14 cellular contexts compared by ENCODE assay signal in genomic region chr5:126509339-126509738, GRCh38.
DNase-seq lines count a peak whose midpoint lies in the region; ATAC-seq and TF ChIP-seq lines count a peak whose summit lies in the region.
"Had no signal": no experiment of that assay in that cellular context is flagged by ENCODE, and none has a peak within 500 bp of the region (broad histone marks: within the 10 kb centered on the region; RNA-seq: fewer than 3 reads in every experiment).

No MANE protein-coding gene starts in this region.

- peak overlapping the region; percentile 48 for H3K4me2 ChIP-seq in Loucy (ENCODE audit: low read depth, low read length, poor library complexity, severe bottlenecking)

- peak; percentile 20 to 47 for ATAC-seq in right cardiac atrium
- ATAC-seq in HG03342 (IDR thresholded peaks at IDR 0.05; ENCODE audit: unreplicated experiment) = no peak

- intact Hi-C loops in right cardiac atrium (cut with DNase I) = no loop called here

- in situ Hi-C loops in brain microvascular endothelial cell (cut with HindIII; ENCODE audit: low pct_ligation_motif_present, low sequenced_read_pairs) = no loop called here

- WGBS in right cardiac atrium = 52% methylated on average over 5 of the region's 5 CpGs

- 0 out of 2 replicates have a peak overlapping the region, but pooled peaks have one; percentile 74 for H2AFZ ChIP-seq in Loucy (ENCODE audit: low read length)

- TF ChIP-seq CTCF in Loucy (conservative IDR thresholded peaks at IDR 0.05; ENCODE audit: low read length) (no peak), brain microvascular endothelial cell (IDR thresholded peaks at IDR 0.05; ENCODE audit: low read depth, low read length, missing control alignments) (no peak)

- H3K36me3 ChIP-seq in Loucy (ENCODE audit: insufficient read depth, low read length) = no peaks in the 10 kb centered on the region
- no peaks in the 10 kb centered on the region for H3K36me3 ChIP-seq in brain microvascular endothelial cell (replicated peaks)
- H3K36me3 ChIP-seq: left lung had no signal

- DNase-seq in brain microvascular endothelial cell (no peak), right cardiac atrium (no peak), DMS153 (lab: John Stamatoyannopoulos, UW) (no peak), HT-29 (ENCODE audit: low spot score) (no peak)
- DNase-seq in activated effector memory CD4-positive, alpha-beta T cell treated with Interleukin-2 at 50 U/mL for 16 hours = no peak
- DNase-seq: Calu3; left lung; NCI-H1048; NCI-H526 treated with DMSO at 0.1 percent for 48 hours; occipital lobe; stimulated activated CD4-positive, alpha-beta T cell treated with anti-CD3 and anti-CD28 coated beads, Interleukin-2, amount 100 ng/mL, for 24 hours had no signal

- H4K20me1 ChIP-seq in Loucy (ENCODE audit: insufficient read depth, low read length, poor library complexity, severe bottlenecking) = no peaks in the 10 kb centered on the region

- H3K79me2 ChIP-seq in Loucy (ENCODE audit: insufficient read depth, low read length) = no peaks in the 10 kb centered on the region

- H3K9ac ChIP-seq in Loucy (ENCODE audit: low read depth, low read length, poor library complexity, severe bottlenecking) = no peak overlapping the region

- H3K9me2 ChIP-seq in Loucy (replicated peaks; ENCODE audit: low read depth, low read length) = no peaks in the 10 kb centered on the region

- H3F3A ChIP-seq in Loucy (ENCODE audit: low read depth) = no peaks in the 10 kb centered on the region

- H3K27me3 ChIP-seq in Loucy (ENCODE audit: insufficient read depth, low read length, poor library complexity, severe bottlenecking) (no peaks in the 10 kb centered on the region), brain microvascular endothelial cell (replicated peaks) (no peaks in the 10 kb centered on the region), right cardiac atrium (ENCODE audit: control insufficient read depth, insufficient read depth) (no peaks in the 10 kb centered on the region)
- H3K27me3 ChIP-seq: left lung had no signal

- peaks cover 7% of the 10 kb centered on the region for H3K4me1 ChIP-seq in Loucy (ENCODE audit: insufficient read depth, low read length, poor library complexity, severe bottlenecking)
- H3K4me1 ChIP-seq in right cardiac atrium (ENCODE audit: control insufficient read depth, insufficient read depth, low read length) = peaks cover 3% of the 10 kb centered on the region

- H3K4me3 ChIP-seq in Loucy (ENCODE audit: low read length, poor library complexity, severe bottlenecking) (no peak overlapping the region), brain microvascular endothelial cell (ENCODE audit: low read depth, low read length) (no peak overlapping the region), right cardiac atrium (ENCODE audit: low read length) (no peak overlapping the region)
- H3K4me3 ChIP-seq: left lung had no signal

- H3K9me3 ChIP-seq in Loucy (ENCODE audit: insufficient read depth, low read depth, low read length) (no peaks in the 10 kb centered on the region), right cardiac atrium (ENCODE audit: control insufficient read depth, low read length) (no peaks in the 10 kb centered on the region)
- H3K9me3 ChIP-seq: left lung had no signal

- peak overlapping the region; percentile 58 for H3K27ac ChIP-seq in brain microvascular endothelial cell
- H3K27ac ChIP-seq in right cardiac atrium (ENCODE audit: low read length) = peak overlapping the region; percentile 70
- H3K27ac ChIP-seq in temporal lobe (ENCODE audit: low read depth, low read length) = peak overlapping the region; percentile 58
